Comparison of ENCODE assay signal across 8 cellular contexts in genomic region chr9:133994359-133995011, GRCh38. TPM values are rescaled to one million over a fixed set of nuclear protein-coding genes. Genes with fewer than 3 reads are reported as not detected.
DNase-seq lines count a peak whose midpoint lies in the region; ATAC-seq and TF ChIP-seq lines count a peak whose summit lies in the region.

No MANE protein-coding gene starts in this region.

- H4K20me1 ChIP-seq in neural progenitor cell (ENCODE audit: low read depth): peaks cover 19% of the 10 kb centered on the region

- no peaks in the 10 kb centered on the region for H3K9me3 ChIP-seq in neural progenitor cell (ENCODE audit: low read depth)

- peaks cover 21% of the 10 kb centered on the region for H3F3A ChIP-seq in neural progenitor cell (ENCODE audit: low read depth)

- H3K27ac Mint-ChIP-seq in neural progenitor cell: no peak overlapping the region

- peak overlapping the region; percentile 86 for H3K4me2 ChIP-seq in neural progenitor cell

- H3K4me3 ChIP-seq in fibroblast of mammary gland (ENCODE audit: control insufficient read depth, low read depth, low read length) (no peak overlapping the region), neural progenitor cell (peak overlapping the region; percentile 87)

- no peaks in the 10 kb centered on the region for H3K9me3 Mint-ChIP-seq in neural progenitor cell

- H3K27ac ChIP-seq in neural progenitor cell (no peak overlapping the region), substantia nigra (ENCODE audit: low read depth, low read length, poor library complexity, severe bottlenecking) (no peak overlapping the region)

- H3K27me3 Mint-ChIP-seq in neural progenitor cell (ENCODE audit: insufficient read depth, low read depth): no peaks in the 10 kb centered on the region

- peak overlapping the region; percentile 86 for H3K4me3 Mint-ChIP-seq in neural progenitor cell

- peaks cover 29% of the 10 kb centered on the region for H3K79me2 ChIP-seq in neural progenitor cell (ENCODE audit: low read depth)

- H3K27me3 ChIP-seq in neural progenitor cell: no peaks in the 10 kb centered on the region

- TF ChIP-seq CTCF in fibroblast of mammary gland (conservative IDR thresholded peaks at IDR 0.05; ENCODE audit: control insufficient read depth, insufficient read depth, low read depth, low read length) (peak; percentile 92), neural progenitor cell (IDR thresholded peaks at IDR 0.05) (peak; percentile 99)

- H3K9ac ChIP-seq in neural progenitor cell: no peak overlapping the region

- peak; percentile 67 for DNase-seq in COLO829 (ENCODE audit: low spot score)
- peak; percentile 70 for DNase-seq in HPDE6-E6E7 (ENCODE audit: extremely low spot score)
- peak; percentile 80 for DNase-seq in RKO (ENCODE audit: low spot score)
- DNase-seq in activated T-cell treated with anti-CD3 and anti-CD28 coated beads, Interleukin-2, amount 50 U/mL, for 48 hours: peak; percentile 84 to 89
- peak; percentile 58 for DNase-seq in fibroblast of mammary gland (ENCODE audit: low read depth)
- peak; percentile 93 for DNase-seq in neural progenitor cell (ENCODE audit: low spot score)
- DNase-seq in substantia nigra (lab: John Stamatoyannopoulos, UW): peak in 47 of 49 donors; percentile 18 to 81 (median 66)

- no peak for ATAC-seq in GM21825 (IDR thresholded peaks at IDR 0.05; ENCODE audit: unreplicated experiment)

- H3K36me3 Mint-ChIP-seq in neural progenitor cell: no peaks in the 10 kb centered on the region

- peaks cover 28% of the 10 kb centered on the region for H3K4me1 Mint-ChIP-seq in neural progenitor cell

- no peak overlapping the region for H2AFZ ChIP-seq in neural progenitor cell (replicated peaks)

- H3K4me1 ChIP-seq in neural progenitor cell: peaks cover 20% of the 10 kb centered on the region

- no peaks in the 10 kb centered on the region for H3K36me3 ChIP-seq in neural progenitor cell

RNA-seq across cellular contexts. Expression of gene VAV2, which starts 2.4 kb away (rescaled TPM):
- total RNA-seq in neural progenitor cell (ENCODE audit: low replicate concordance): 12.9 and 19.0 TPM in 2 replicates

RNA-seq across cellular contexts. Expression of gene BRD3OS, which starts 30.8 kb away (rescaled TPM):
- 19.0 and 28.3 TPM in 2 replicates for total RNA-seq in neural progenitor cell (ENCODE audit: low replicate concordance)
